1 cellular context compared by ENCODE assay signal in genomic region chr1:248844526-248844925, GRCh38.
TF ChIP-seq lines count a peak whose summit lies in the region.

No MANE protein-coding gene starts in this region.

TF ChIP-seq in IMR-90, 13 proteins besides CTCF, POLR2A, EP300 and RAD21 (continued from another document):
- TF ChIP-seq ELK1 (IDR thresholded peaks at IDR 0.05; ENCODE audit: borderline replicate concordance, low read depth, low read length) (no peak), SMC3 (IDR thresholded peaks at IDR 0.05; ENCODE audit: low read depth, low read length) (no peak), MAZ (IDR thresholded peaks at IDR 0.05; ENCODE audit: borderline replicate concordance, low read depth, low read length) (no peak), CEBPB (IDR thresholded peaks at IDR 0.05; ENCODE audit: low read depth, low read length) (no peak), MXI1 (IDR thresholded peaks at IDR 0.05; ENCODE audit: borderline replicate concordance, low read depth, low read length) (no peak), MAFK (IDR thresholded peaks at IDR 0.05; ENCODE audit: low read depth, low read length) (no peak), FOS (IDR thresholded peaks at IDR 0.05; ENCODE audit: low read depth, low read length) (no peak), USF2 (IDR thresholded peaks at IDR 0.05; ENCODE audit: low read depth, low read length) (no peak), CHD1 (IDR thresholded peaks at IDR 0.05; ENCODE audit: low read depth, low read length) (no peak), RFX5 (IDR thresholded peaks at IDR 0.05; ENCODE audit: low read depth, low read length) (no peak)
